In the genomic region with DNA sequence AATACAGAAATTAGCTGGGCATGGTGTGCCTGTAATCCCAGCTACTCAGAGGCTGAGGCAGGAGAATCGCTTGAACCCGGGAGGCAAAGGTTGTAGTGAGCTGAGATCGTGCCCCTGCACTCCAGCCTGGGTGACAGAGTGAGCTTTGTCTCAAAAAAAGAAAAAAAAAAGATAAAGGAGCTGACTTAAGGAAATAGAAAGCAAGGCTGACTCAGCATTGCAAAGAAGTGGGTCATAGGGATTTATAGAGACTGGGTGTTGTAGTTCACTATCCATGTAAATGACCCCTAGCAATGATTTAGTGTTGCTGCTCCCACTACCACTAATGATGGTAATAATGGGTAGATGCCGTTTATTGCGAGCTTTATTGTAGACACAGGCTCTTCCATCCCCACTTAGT, we compare ENCODE assay signal across 9 cellular contexts. TPM values are rescaled to one million over a fixed set of nuclear protein-coding genes. Genes with fewer than 3 reads are reported as not detected.
DNase-seq lines count a peak whose midpoint lies in the region; ATAC-seq and TF ChIP-seq lines count a peak whose summit lies in the region.
"Had no signal": no experiment of that assay in that cellular context is flagged by ENCODE, and none has a peak within 500 bp of the region (broad histone marks: within the 10 kb centered on the region; RNA-seq: fewer than 3 reads in every experiment).

No MANE protein-coding gene starts in this region.

- H3K27me3 Mint-ChIP-seq in T-helper 17 cell = no peaks in the 10 kb centered on the region

- no peak overlapping the region for H3K56ac ChIP-seq in mesendoderm (ENCODE audit: low read length)

- H3K27ac ChIP-seq in fibroblast of lung (ENCODE audit: insufficient read depth, low read length) = no peak overlapping the region
- H3K27ac ChIP-seq in mesendoderm (ENCODE audit: low read depth, low read length) = no peak overlapping the region

- WGBS in mesendoderm (ENCODE audit: extremely low coverage, insufficient coverage, low lambda C conversion rate) = no CpG with 5 or more reads among the region's 5 CpGs

- no peak overlapping the region for H3K4me3 Mint-ChIP-seq in T-helper 17 cell

- no peak overlapping the region for H3K18ac ChIP-seq in mesendoderm (ENCODE audit: low read length)

- no peak overlapping the region for H4K5ac ChIP-seq in mesendoderm (ENCODE audit: low read length)

- H3K79me1 ChIP-seq in mesendoderm (ENCODE audit: low read length) = peaks cover 10% of the 10 kb centered on the region

- H3K36me3 ChIP-seq in fibroblast of lung (ENCODE audit: control insufficient read depth, insufficient read depth, low read length) (peaks cover 8% of the 10 kb centered on the region), mesendoderm (ENCODE audit: control insufficient read depth, insufficient read depth, low read length) (peaks cover 6% of the 10 kb centered on the region)

- peak overlapping the region; percentile 89 for H3K27ac Mint-ChIP-seq in T-helper 17 cell

- no peak for ATAC-seq in T-helper 17 cell
- no peak for ATAC-seq in HG03565 (IDR thresholded peaks at IDR 0.05; ENCODE audit: unreplicated experiment)
- ATAC-seq in GM18861 (IDR thresholded peaks at IDR 0.05; ENCODE audit: unreplicated experiment) = no peak

- no peaks in the 10 kb centered on the region for H4K20me1 ChIP-seq in fibroblast of lung (ENCODE audit: control insufficient read depth, extremely low read depth, insufficient read depth, low read length)

- H3K4me1 ChIP-seq in fibroblast of lung (ENCODE audit: control insufficient read depth, extremely low read depth, insufficient read depth, low read length) = no peaks in the 10 kb centered on the region
- H3K4me1 ChIP-seq in mesendoderm (ENCODE audit: control insufficient read depth, low read depth, low read length) = no peaks in the 10 kb centered on the region

- H3K4me3 ChIP-seq in fibroblast of lung (replicated peaks in 1 of 4; ENCODE audit: control extremely low read depth in 1 of 4, insufficient read depth in 1 of 4, low read depth in 3 of 4, low read length in 4 of 4) (no peak overlapping the region), mesendoderm (ENCODE audit: low read length) (no peak overlapping the region)

- H2BK15ac ChIP-seq in mesendoderm (replicated peaks; ENCODE audit: low read depth) = no peak overlapping the region

- DNase-seq in EL = peak; percentile 53
- no peak for DNase-seq in T-helper 17 cell
- DNase-seq in fibroblast of lung (ENCODE audit: low read depth in 2 of 2) = peak; percentile 65 to 73
- DNase-seq in renal cortical epithelial cell (ENCODE audit: low read depth) = peak; percentile 72
- DNase-seq in mesendoderm = no peak
- no peak for DNase-seq in Kasumi-1 (lab: John Stamatoyannopoulos, UW)
- DNase-seq: T-helper 9 cell had no signal

- no peaks in the 10 kb centered on the region for H3K9me3 ChIP-seq in T-helper 17 cell (ENCODE audit: control insufficient read depth, low read length, poor library complexity, severe bottlenecking)
- H3K9me3 ChIP-seq in fibroblast of lung (ENCODE audit: control insufficient read depth, insufficient read depth, low read depth, low read length) = no peaks in the 10 kb centered on the region

- no peak overlapping the region for H2AK5ac ChIP-seq in mesendoderm (ENCODE audit: low read length)

- no peak overlapping the region for H3K23ac ChIP-seq in mesendoderm (ENCODE audit: low read length)

- no peak for TF ChIP-seq CTCF in fibroblast of lung (conservative IDR thresholded peaks at IDR 0.05 in 1 of 2, IDR thresholded peaks at IDR 0.05 in 1 of 2; ENCODE audit: low read depth in 1 of 2, low read length in 2 of 2)

- no peak overlapping the region for H3K4me2 ChIP-seq in fibroblast of lung (ENCODE audit: extremely low read depth, insufficient read depth, low read length)
- no peak overlapping the region for H3K4me2 ChIP-seq in mesendoderm (ENCODE audit: low read length)

- H3K9ac ChIP-seq in fibroblast of lung (ENCODE audit: insufficient read depth, low read length) (no peak overlapping the region), mesendoderm (ENCODE audit: low read length) (no peak overlapping the region)

- H3K79me2 ChIP-seq in fibroblast of lung (ENCODE audit: control insufficient read depth, insufficient read depth, low read length) (peaks cover 4% of the 10 kb centered on the region), mesendoderm (ENCODE audit: control insufficient read depth, insufficient read depth, low read length) (peaks cover 4% of the 10 kb centered on the region)

- H2BK120ac ChIP-seq in mesendoderm (ENCODE audit: low read depth, low read length) = no peak overlapping the region

- peaks cover 10% of the 10 kb centered on the region for H3K4me1 Mint-ChIP-seq in T-helper 17 cell

- no peak overlapping the region for H4K8ac ChIP-seq in mesendoderm (ENCODE audit: low read depth, low read length)

- H3K27me3 ChIP-seq in fibroblast of lung (ENCODE audit: control insufficient read depth, insufficient read depth, low read length) (no peaks in the 10 kb centered on the region), mesendoderm (ENCODE audit: insufficient read depth, low read length, poor library complexity) (no peaks in the 10 kb centered on the region)

- peaks cover 7% of the 10 kb centered on the region for H3K36me3 Mint-ChIP-seq in T-helper 17 cell (ENCODE audit: low read depth)

- no peak overlapping the region for H2BK5ac ChIP-seq in mesendoderm (ENCODE audit: low read length)

- H2AFZ ChIP-seq in fibroblast of lung (ENCODE audit: low read length) = no peak overlapping the region

- H3K4ac ChIP-seq in mesendoderm (ENCODE audit: low read depth, low read length) = no peak overlapping the region

RNA-seq across cellular contexts. Expression of a gene that starts 47.6 kb away (rescaled TPM):
- total RNA-seq in T-helper 17 cell = 100 to 1,000 TPM; 211 to 228 TPM
- 123 and 164 TPM in 2 replicates for total RNA-seq in fibroblast of lung
- polyA plus RNA-seq in fibroblast of lung = 171 and 211 TPM in 2 replicates
- 273 and 299 TPM in 2 replicates for polyA plus RNA-seq in fibroblast of lung (2012)
- polyA minus RNA-seq in fibroblast of lung (ENCODE audit: low replicate concordance) = 212 and 237 TPM in 2 replicates
- total RNA-seq in renal cortical epithelial cell = 101 and 207 TPM in 2 replicates
- 202 TPM for polyA plus RNA-seq in mesendoderm (2013, experiment 1 of 2)
- 195 TPM for polyA plus RNA-seq in mesendoderm (2013, experiment 2 of 2)

Comparison
In these comparisons a context has a peak if more than half of its experiments do, and no peak if none do; other contexts are left out.
1. DNase-seq: peak in EL (single experiment), fibroblast of lung (2 of 2) and renal cortical epithelial cell (single experiment); none in T-helper 17 cell (0 of 3), mesendoderm (single experiment) and Kasumi-1 (0 of 2).